ENCODE assay signal across 8 cellular contexts in genomic region chr9:136885950-136886578, GRCh38. TPM values are rescaled to one million over a fixed set of nuclear protein-coding genes. Genes with fewer than 3 reads are reported as not detected.
DNase-seq lines count a peak whose midpoint lies in the region; ATAC-seq, FAIRE-seq and TF ChIP-seq lines count a peak whose summit lies in the region.

A gene with protein sequence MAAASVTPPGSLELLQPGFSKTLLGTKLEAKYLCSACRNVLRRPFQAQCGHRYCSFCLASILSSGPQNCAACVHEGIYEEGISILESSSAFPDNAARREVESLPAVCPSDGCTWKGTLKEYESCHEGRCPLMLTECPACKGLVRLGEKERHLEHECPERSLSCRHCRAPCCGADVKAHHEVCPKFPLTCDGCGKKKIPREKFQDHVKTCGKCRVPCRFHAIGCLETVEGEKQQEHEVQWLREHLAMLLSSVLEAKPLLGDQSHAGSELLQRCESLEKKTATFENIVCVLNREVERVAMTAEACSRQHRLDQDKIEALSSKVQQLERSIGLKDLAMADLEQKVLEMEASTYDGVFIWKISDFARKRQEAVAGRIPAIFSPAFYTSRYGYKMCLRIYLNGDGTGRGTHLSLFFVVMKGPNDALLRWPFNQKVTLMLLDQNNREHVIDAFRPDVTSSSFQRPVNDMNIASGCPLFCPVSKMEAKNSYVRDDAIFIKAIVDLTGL (plus strand): TSS chr9:136886516. CDS start chr9:136898741, 12,225 bp downstream.

- peak within 1 kb of the TSS; percentile 98 for H2AFZ ChIP-seq in trophoblast cell (ENCODE audit: insufficient read depth, low read length, poor library complexity)

- no peak for TF ChIP-seq CTCF in transverse colon (IDR thresholded peaks at IDR 0.05)

- H2AK5ac ChIP-seq in trophoblast cell (ENCODE audit: low read length), result peak within 1 kb of the TSS; percentile 59

- TF ChIP-seq POLR2A in GM12891 (IDR thresholded peaks at IDR 0.05; ENCODE audit: low read depth, low read length), result peak; percentile 83
- TF ChIP-seq POLR2A in transverse colon (IDR thresholded peaks at IDR 0.05), result peak; percentile 59

- no peak within 1 kb of the TSS for H2BK12ac ChIP-seq in trophoblast cell (ENCODE audit: low read length)

- H3K4me3 ChIP-seq in trophoblast cell (ENCODE audit: low read depth, low read length) (peak within 1 kb of the TSS; percentile 95), transverse colon (peak within 1 kb of the TSS; percentile 63 to 100 (median 95))

- H3K4me1 ChIP-seq in trophoblast cell (ENCODE audit: control insufficient read depth in 1 of 2, insufficient read depth in 2 of 2, low read length in 2 of 2), result peaks cover 17 to 19% of the 10 kb centered on the region in 2 experiments
- H3K4me1 ChIP-seq in transverse colon, result peaks cover 0 to 40% (median 30%) of the 10 kb centered on the region in 4 donors

- peak within 1 kb of the TSS; percentile 84 for H4K12ac ChIP-seq in trophoblast cell (ENCODE audit: low read depth, low read length)

- peak within 1 kb of the TSS; percentile 82 for H3K14ac ChIP-seq in trophoblast cell (ENCODE audit: low read length)

- H3K9me3 Mint-ChIP-seq in activated naive CD8-positive, alpha-beta T cell treated with anti-CD3 and anti-CD28 coated beads, Interleukin-2, amount 50 U/mL, for 24 hours, result no peaks in the 10 kb centered on the region

- in situ Hi-C loops in transverse colon (cut with MboI; ENCODE audit: low pct_ligation_motif_present in 1 of 4, low pct_unique_long_range_greater_than_20kb in 1 of 4, low sequenced_read_pairs in 3 of 4), result no loop called here

- intact Hi-C loops in cardiac septum (cut with DNase I) (loop anchor here (2.0 to 5.0 kb wide), 2 partner anchors 39 to 56 kb away; partner anchors contain the start of gene FBXW5), transverse colon (cut with DNase I; ENCODE audit: low total_unique reads) (no loop called here)

- H4K8ac ChIP-seq in trophoblast cell (ENCODE audit: low read depth, low read length), result peak within 1 kb of the TSS; percentile 87

- peak within 1 kb of the TSS; percentile 60 for H2BK120ac ChIP-seq in trophoblast cell (ENCODE audit: insufficient read depth, low read length, poor library complexity)

- H3K18ac ChIP-seq in trophoblast cell (ENCODE audit: low read length), result peak within 1 kb of the TSS; percentile 76

- peak within 1 kb of the TSS; percentile 95 for H3K4me3 Mint-ChIP-seq in activated naive CD8-positive, alpha-beta T cell treated with anti-CD3 and anti-CD28 coated beads, Interleukin-2, amount 50 U/mL, for 24 hours

- peak; percentile 95 for FAIRE-seq in GM12891 (lab: Jason Lieb, UNC)

- no peaks in the 10 kb centered on the region for H3K27me3 Mint-ChIP-seq in activated naive CD8-positive, alpha-beta T cell treated with anti-CD3 and anti-CD28 coated beads, Interleukin-2, amount 50 U/mL, for 24 hours

- H2BK5ac ChIP-seq in trophoblast cell (ENCODE audit: low read depth, low read length, poor library complexity), result peak within 1 kb of the TSS; percentile 51

- H3K23ac ChIP-seq in trophoblast cell (ENCODE audit: low read length), result no peak within 1 kb of the TSS

- H3K36me3 ChIP-seq in trophoblast cell (ENCODE audit: control insufficient read depth in 1 of 2, insufficient read depth in 2 of 2, low read length in 2 of 2) (peaks cover 8 to 16% of the 10 kb centered on the region in 2 experiments), transverse colon (no peaks in the 10 kb centered on the region)

- peaks cover 2% of the 10 kb centered on the region for H3K36me3 Mint-ChIP-seq in activated naive CD8-positive, alpha-beta T cell treated with anti-CD3 and anti-CD28 coated beads, Interleukin-2, amount 50 U/mL, for 24 hours (ENCODE audit: low read depth)

- no peak for TF ChIP-seq EP300 in transverse colon (IDR thresholded peaks at IDR 0.05; ENCODE audit: low read depth)

- H3K79me2 ChIP-seq in trophoblast cell (ENCODE audit: control insufficient read depth, insufficient read depth, low read length, poor library complexity), result peaks cover 9% of the 10 kb centered on the region

- H3K27me3 ChIP-seq in trophoblast cell (ENCODE audit: insufficient read depth, low read length) (no peaks in the 10 kb centered on the region), transverse colon (no peaks in the 10 kb centered on the region)

- H3K9me3 ChIP-seq in trophoblast cell (ENCODE audit: insufficient read depth, low read depth, low read length) (peaks cover 5% of the 10 kb centered on the region), transverse colon (no peaks in the 10 kb centered on the region)

- peak within 1 kb of the TSS; percentile 68 for H4K91ac ChIP-seq in trophoblast cell (ENCODE audit: low read depth, low read length)

- peaks cover 10% of the 10 kb centered on the region for H3K79me1 ChIP-seq in trophoblast cell (ENCODE audit: low read length)

- peaks cover 59% of the 10 kb centered on the region for H3K4me1 Mint-ChIP-seq in activated naive CD8-positive, alpha-beta T cell treated with anti-CD3 and anti-CD28 coated beads, Interleukin-2, amount 50 U/mL, for 24 hours

- ATAC-seq in HG02798 (IDR thresholded peaks at IDR 0.05; ENCODE audit: poor library complexity, unreplicated experiment), result peak; percentile 88
- ATAC-seq in activated naive CD8-positive, alpha-beta T cell treated with anti-CD3 and anti-CD28 coated beads, Interleukin-2, amount 50 U/mL, for 24 hours, result peak; percentile 86

- H3K9ac ChIP-seq in trophoblast cell (ENCODE audit: low read length), result peak within 1 kb of the TSS; percentile 88

- peak within 1 kb of the TSS; percentile 89 for H3K27ac Mint-ChIP-seq in activated naive CD8-positive, alpha-beta T cell treated with anti-CD3 and anti-CD28 coated beads, Interleukin-2, amount 50 U/mL, for 24 hours

- WGBS in trophoblast cell (ENCODE audit: extremely low coverage, insufficient coverage, insufficient read length), result no CpG with 5 or more reads among the region's 88 CpGs
- WGBS in transverse colon (ENCODE audit: low coverage in 1 of 2), 2 donors, result 0% methylated on average over 66 of the region's 88 CpGs; no CpG with 5 or more reads in 1 of the 2 donors

- peak within 1 kb of the TSS; percentile 60 for H3K27ac ChIP-seq in trophoblast cell (ENCODE audit: low read depth, low read length)
- H3K27ac ChIP-seq in transverse colon, result peak within 1 kb of the TSS; percentile 86 to 95 (median 93)

- H3K4me2 ChIP-seq in trophoblast cell (ENCODE audit: low read length), result peak within 1 kb of the TSS; percentile 99

- peak within 1 kb of the TSS; percentile 95 for H3K4ac ChIP-seq in trophoblast cell (ENCODE audit: low read depth, low read length)

- DNase-seq in GM12891 (ENCODE audit: insufficient read length, low spot score) (peak; percentile 100), NCI-H1436 (lab: John Stamatoyannopoulos, UW) (peak; percentile 91), SW480 (ENCODE audit: low spot score) (peak; percentile 97), cardiac septum (ENCODE audit: low spot score) (peak; percentile 99), trophoblast cell (peak; percentile 99 to 100), transverse colon (peak; percentile 98)
- peak; percentile 98 for DNase-seq in activated naive CD8-positive, alpha-beta T cell treated with anti-CD3 and anti-CD28 coated beads, Interleukin-2, amount 50 U/mL, for 24 hours

TF ChIP-seq in GM12891, 5 proteins besides CTCF, POLR2A, EP300 and RAD21:
- TF ChIP-seq SPI1 (IDR thresholded peaks at IDR 0.05; ENCODE audit: low read depth, low read length) (no peak), POLR2AphosphoS5 (IDR thresholded peaks at IDR 0.05; ENCODE audit: low read depth, low read length) (peak; percentile 84), PAX5 (IDR thresholded peaks at IDR 0.05; ENCODE audit: insufficient read depth, low read length, severe bottlenecking) (peak; percentile 42), POU2F2 (IDR thresholded peaks at IDR 0.05; ENCODE audit: low read depth, low read length) (no peak)
TF ChIP-seq in GM12891: peak in this region for 2.

RNA-seq across cellular contexts. Expression of the gene that starts here (rescaled TPM):
- polyA plus RNA-seq in GM12891 (2012; ENCODE audit: low read depth, missing spikeins), result 14.1 TPM
- 10.2 TPM for total RNA-seq in cardiac septum
- 14.2 and 14.4 TPM in 2 replicates for polyA plus RNA-seq in trophoblast cell (2013)
- total RNA-seq in transverse colon, result 10 to 100 TPM; 12.5 to 60.6 (median 13.8) TPM

Comparison
In these comparisons a context has a peak if more than half of its experiments do, and no peak if none do; other contexts are left out.
1. Peak in every context shown above with its lines: DNase-seq, ATAC-seq, H3K4me3 ChIP-seq and H3K27ac ChIP-seq.